8 cellular contexts compared by ENCODE assay signal in genomic region chr1:164771568-164772350, GRCh38.
DNase-seq lines count a peak whose midpoint lies in the region; ATAC-seq and TF ChIP-seq lines count a peak whose summit lies in the region.

No MANE protein-coding gene starts in this region.

- intact Hi-C loops in MCF 10A (cut with micrococcal nuclease) (loop anchor here (2.0 to 5.0 kb wide), 3 partner anchors 64 to 209 kb away; no protein-coding TSS in a partner anchor), uterus (cut with DNase I; ENCODE audit: low total_unique reads) (no loop called here)
- intact Hi-C loops in activated CD4-positive, alpha-beta T cell treated with anti-CD3 and anti-CD28 coated beads for 36 hours (cut with DNase I, micrococcal nuclease) = no loop called here

- no peaks in the 10 kb centered on the region for H3K9me3 ChIP-seq in uterus

- no peak for ATAC-seq in activated CD4-positive, alpha-beta T cell treated with anti-CD3 and anti-CD28 coated beads for 36 hours
- ATAC-seq in HG03039 (IDR thresholded peaks at IDR 0.05; ENCODE audit: unreplicated experiment) = no peak

- H3K27me3 ChIP-seq in uterus = no peaks in the 10 kb centered on the region

- BruUV-seq in MCF 10A (replicated peaks; lab: Mats Ljungman, UMichigan) = no TSS peak

- peak overlapping the region; percentile 83 to 92 for H3K27ac ChIP-seq in uterus

- no peaks in the 10 kb centered on the region for H3K27me3 Mint-ChIP-seq in MCF 10A (ENCODE audit: insufficient read depth, unreplicated experiment)
- H3K27me3 Mint-ChIP-seq in activated CD4-positive, alpha-beta T cell treated with anti-CD3 and anti-CD28 coated beads for 36 hours = peaks cover 2% of the 10 kb centered on the region

- peak; percentile 29 for DNase-seq in NCI-H510A treated with DMSO at 0.1 percent for 48 hours (lab: John Stamatoyannopoulos, UW)
- DNase-seq in NCI-H510A (lab: John Stamatoyannopoulos, UW) = no peak
- peak; percentile 56 for DNase-seq in MCF 10A (ENCODE audit: unreplicated experiment)
- DNase-seq in left kidney (ENCODE audit: low read depth, low spot score) = peak; percentile 89
- DNase-seq in uterus = peak; percentile 74 to 82
- DNase-seq in activated CD4-positive, alpha-beta T cell treated with anti-CD3 and anti-CD28 coated beads for 36 hours = no peak
- DNase-seq in middle frontal gyrus (ENCODE audit: extremely low spot score, low spot score) = no peak

- H3K4me1 Mint-ChIP-seq in MCF 10A (ENCODE audit: insufficient read depth, unreplicated experiment) = peaks cover 61% of the 10 kb centered on the region
- H3K4me1 Mint-ChIP-seq in activated CD4-positive, alpha-beta T cell treated with anti-CD3 and anti-CD28 coated beads for 36 hours = no peaks in the 10 kb centered on the region

- POLR2A ChIA-PET in MCF 10A (lab: Yijun Ruan, JAX) = interaction anchor here (0.6 to 5.8 kb wide), 15 partner anchors 9 to 224 kb away, joined by 3 to 50 read pairs (median 5); partner anchors contain the start of gene PBX1
- POLR2A ChIA-PET in activated CD4-positive, alpha-beta T cell treated with anti-CD3 and anti-CD28 coated beads for 36 hours (lab: Charles Lee) = no interaction called here

- TF ChIP-seq CTCF in MCF 10A (IDR thresholded peaks at IDR 0.05; ENCODE audit: unreplicated experiment) = no peak
- no peak for TF ChIP-seq CTCF in uterus (IDR thresholded peaks at IDR 0.05)

- no peaks in the 10 kb centered on the region for H3K9me3 Mint-ChIP-seq in MCF 10A (ENCODE audit: unreplicated experiment)
- no peaks in the 10 kb centered on the region for H3K9me3 Mint-ChIP-seq in activated CD4-positive, alpha-beta T cell treated with anti-CD3 and anti-CD28 coated beads for 36 hours (ENCODE audit: low read depth)

- H3K4me3 ChIP-seq in uterus = no peak overlapping the region

- no peak for TF ChIP-seq POLR2A in uterus (IDR thresholded peaks at IDR 0.05)

- H3K36me3 ChIP-seq in uterus = no peaks in the 10 kb centered on the region

- H3K4me3 Mint-ChIP-seq in MCF 10A (ENCODE audit: unreplicated experiment) = peak overlapping the region; percentile 21
- H3K4me3 Mint-ChIP-seq in activated CD4-positive, alpha-beta T cell treated with anti-CD3 and anti-CD28 coated beads for 36 hours = no peak overlapping the region

- peaks cover 6% of the 10 kb centered on the region for H3K36me3 Mint-ChIP-seq in MCF 10A (ENCODE audit: insufficient read depth, unreplicated experiment)
- H3K36me3 Mint-ChIP-seq in activated CD4-positive, alpha-beta T cell treated with anti-CD3 and anti-CD28 coated beads for 36 hours (ENCODE audit: low read depth) = no peaks in the 10 kb centered on the region

- H3K4me1 ChIP-seq in uterus = peaks cover 14 to 51% of the 10 kb centered on the region in 2 donors

- H3K27ac Mint-ChIP-seq in MCF 10A (ENCODE audit: low read depth, unreplicated experiment) = peak overlapping the region; percentile 85
- H3K27ac Mint-ChIP-seq in activated CD4-positive, alpha-beta T cell treated with anti-CD3 and anti-CD28 coated beads for 36 hours = no peak overlapping the region

- CTCF ChIA-PET in MCF 10A (lab: Yijun Ruan, JAX) = interaction anchor here (0.7 to 6.9 kb wide), 9 partner anchors 9 to 153 kb away, joined by 3 to 83 read pairs (median 3); no protein-coding TSS in a partner anchor
- CTCF ChIA-PET in activated CD4-positive, alpha-beta T cell treated with anti-CD3 and anti-CD28 coated beads for 36 hours (lab: Charles Lee) = no interaction called here

Comparison
In these comparisons a context has a peak if more than half of its experiments do, and no peak if none do; other contexts are left out.
1. DNase-seq: peak in NCI-H510A treated with DMSO at 0.1 percent for 48 hours (single experiment), MCF 10A (single experiment), left kidney (single experiment) and uterus (2 of 2); none in NCI-H510A (single experiment), activated CD4-positive, alpha-beta T cell treated with anti-CD3 and anti-CD28 coated beads for 36 hours (single experiment) and middle frontal gyrus (single experiment).